Comparison of ENCODE assay signal across 10 cellular contexts in the genomic region with DNA sequence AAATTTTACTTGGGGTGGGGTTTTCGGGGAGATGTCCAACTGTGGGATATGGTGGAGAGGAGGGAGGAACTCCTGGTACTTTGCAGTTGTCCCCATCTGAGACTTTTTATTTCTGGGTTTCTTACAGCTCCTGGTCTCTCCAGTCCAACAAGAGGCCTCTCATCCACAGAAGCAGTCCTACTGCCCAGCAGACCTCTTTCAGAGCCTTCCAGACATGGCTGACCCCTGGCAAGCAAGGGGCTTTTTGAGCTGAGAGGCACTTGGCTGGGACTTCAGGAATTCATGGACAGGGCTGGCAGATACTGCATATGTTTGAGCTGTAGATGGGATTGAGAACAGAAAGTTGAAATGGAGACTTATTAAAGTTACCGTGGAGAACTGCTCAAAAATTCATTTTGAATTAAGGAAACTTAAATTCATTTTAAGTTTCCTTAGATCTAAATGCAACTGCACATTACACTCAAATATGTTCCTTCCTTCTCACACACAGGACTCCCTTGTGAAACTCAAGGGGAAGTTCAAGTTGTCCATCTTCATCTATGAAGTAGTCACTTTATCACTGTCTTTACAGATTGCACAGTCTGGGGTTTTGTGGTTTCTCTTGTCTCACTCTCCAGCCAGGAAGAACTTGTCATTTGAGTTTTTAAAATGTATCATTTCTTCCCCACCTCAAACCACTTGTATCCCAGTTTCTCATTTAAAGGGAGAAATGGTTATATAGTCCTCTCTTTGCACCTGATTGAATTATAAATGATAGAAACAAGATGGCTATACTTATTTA. TPM values are rescaled to one million over a fixed set of nuclear protein-coding genes. Genes with fewer than 3 reads are reported as not detected.
DNase-seq lines count a peak whose midpoint lies in the region; ATAC-seq and TF ChIP-seq lines count a peak whose summit lies in the region.
"Had no signal": no experiment of that assay in that cellular context is flagged by ENCODE, and none has a peak within 500 bp of the region (broad histone marks: within the 10 kb centered on the region; RNA-seq: fewer than 3 reads in every experiment).

No MANE protein-coding gene starts in this region.

- no peaks in the 10 kb centered on the region for H3K79me2 ChIP-seq in Karpas-422 (ENCODE audit: low read length)

- H3K9me2 ChIP-seq in Karpas-422 (replicated peaks; ENCODE audit: insufficient read depth, low read length): no peaks in the 10 kb centered on the region

- H3K27ac ChIP-seq in Karpas-422 (ENCODE audit: low read length): no peak overlapping the region

- H3K9ac ChIP-seq in Karpas-422 (ENCODE audit: low read length): no peak overlapping the region

- H3K27ac Mint-ChIP-seq in CD14-positive monocyte: peak overlapping the region; percentile 71 to 89 (median 85)
- H3K27ac Mint-ChIP-seq in activated naive CD8-positive, alpha-beta T cell: peak overlapping the region; percentile 36
- peak overlapping the region; percentile 22 to 90 (median 76) for H3K27ac Mint-ChIP-seq in naive thymus-derived CD8-positive, alpha-beta T cell

- H3K27me3 ChIP-seq in Karpas-422 (ENCODE audit: low read length): no peaks in the 10 kb centered on the region

- no peaks in the 10 kb centered on the region for H3K36me3 ChIP-seq in Karpas-422 (ENCODE audit: insufficient read depth, low read length)

- peaks cover 0 to 1% of the 10 kb centered on the region in 2 donors for H3K36me3 Mint-ChIP-seq in CD14-positive monocyte
- no peaks in the 10 kb centered on the region for H3K36me3 Mint-ChIP-seq in activated naive CD8-positive, alpha-beta T cell
- H3K36me3 Mint-ChIP-seq in naive thymus-derived CD8-positive, alpha-beta T cell: peaks cover 0 to 3% (median 0%) of the 10 kb centered on the region in 3 donors

- H3K27me3 Mint-ChIP-seq in CD14-positive monocyte (ENCODE audit: low read depth in 3 of 3): no peaks in the 10 kb centered on the region
- no peaks in the 10 kb centered on the region for H3K27me3 Mint-ChIP-seq in activated naive CD8-positive, alpha-beta T cell
- no peaks in the 10 kb centered on the region for H3K27me3 Mint-ChIP-seq in naive thymus-derived CD8-positive, alpha-beta T cell

- peaks cover 7% of the 10 kb centered on the region for H3K4me1 ChIP-seq in Karpas-422 (ENCODE audit: low read length)

- no peak overlapping the region for H3K4me3 ChIP-seq in Karpas-422 (ENCODE audit: low read length)

- peaks cover 39% of the 10 kb centered on the region for H3K4me1 Mint-ChIP-seq in CD14-positive monocyte
- H3K4me1 Mint-ChIP-seq in activated naive CD8-positive, alpha-beta T cell (ENCODE audit: low read depth): peaks cover 33% of the 10 kb centered on the region
- H3K4me1 Mint-ChIP-seq in naive thymus-derived CD8-positive, alpha-beta T cell: peaks cover 24 to 35% (median 34%) of the 10 kb centered on the region in 4 donors

- intact Hi-C loops in CD14-positive monocyte (cut with micrococcal nuclease): loop anchor here in 1 of 2 donors (5.0 kb wide), 1 partner anchor 44 kb away; no protein-coding TSS in a partner anchor

- no peaks in the 10 kb centered on the region for H3K9me3 Mint-ChIP-seq in CD14-positive monocyte
- no peaks in the 10 kb centered on the region for H3K9me3 Mint-ChIP-seq in activated naive CD8-positive, alpha-beta T cell (ENCODE audit: low read depth)
- H3K9me3 Mint-ChIP-seq in naive thymus-derived CD8-positive, alpha-beta T cell: no peaks in the 10 kb centered on the region

- ATAC-seq in naive thymus-derived CD8-positive, alpha-beta T cell: peak in 1 of 2 donors; percentile 28
- ATAC-seq in omental fat pad (ENCODE audit: low FRiP score): no peak

- no peaks in the 10 kb centered on the region for H4K20me1 ChIP-seq in Karpas-422 (ENCODE audit: insufficient read depth, low read depth, low read length)

- no peak for DNase-seq in CD14-positive monocyte (ENCODE audit: low spot score)
- peak; percentile 94 to 96 for DNase-seq in Kasumi-1 (lab: John Stamatoyannopoulos, UW)
- DNase-seq in naive thymus-derived CD8-positive, alpha-beta T cell: no peak
- no peak for DNase-seq in EL
- DNase-seq in Karpas-422: no peak
- DNase-seq in omental fat pad (ENCODE audit: low spot score): no peak
- no peak for DNase-seq in NK-92 (lab: John Stamatoyannopoulos, UW; ENCODE audit: unreplicated experiment)
- DNase-seq: NCI-H1694 treated with DMSO at 0.1 percent for 48 hours had no signal

- no peaks in the 10 kb centered on the region for H3K9me3 ChIP-seq in Karpas-422 (ENCODE audit: low read length)

- POLR2A ChIA-PET in naive thymus-derived CD8-positive, alpha-beta T cell (lab: Charles Lee): interaction anchor here (0.6 to 4.1 kb wide), 9 partner anchors 20 to 227 kb away, joined by 3 to 28 read pairs (median 4); a partner anchor contains a TSS

- no peak overlapping the region for H3K4me2 ChIP-seq in Karpas-422 (ENCODE audit: low read depth, low read length, poor library complexity, severe bottlenecking)

- H2AFZ ChIP-seq in Karpas-422 (ENCODE audit: low read length): no peak overlapping the region

- H3K4me3 Mint-ChIP-seq in CD14-positive monocyte: no peak overlapping the region
- peak overlapping the region; percentile 70 for H3K4me3 Mint-ChIP-seq in activated naive CD8-positive, alpha-beta T cell
- H3K4me3 Mint-ChIP-seq in naive thymus-derived CD8-positive, alpha-beta T cell: peak overlapping the region in 9 of 10 donors; percentile 43 to 87 (median 77)

- TF ChIP-seq CTCF in CD14-positive monocyte (IDR thresholded peaks at IDR 0.05): no peak
- TF ChIP-seq CTCF in omental fat pad (IDR thresholded peaks at IDR 0.05): no peak

RNA-seq across cellular contexts. Expression of a gene that starts 40.7 kb away (rescaled TPM):
- not detected for polyA plus RNA-seq in CD14-positive monocyte
- total RNA-seq in naive thymus-derived CD8-positive, alpha-beta T cell: under 1 TPM in 1 of 2 experiments, not detected in 1; 0.22 TPM
- polyA plus RNA-seq in naive thymus-derived CD8-positive, alpha-beta T cell: not detected
- not detected in 2 replicates for total RNA-seq in Karpas-422 (2014; rRNA removed; shearing (Covaris generic); ENCODE audit: low replicate concordance)
- total RNA-seq in omental fat pad: not detected
- total RNA-seq: myocyte had no signal

RNA-seq across cellular contexts. Expression of a gene that starts 56.6 kb away (rescaled TPM):
- 10 to 100 TPM; 70.6 to 93.7 TPM for polyA plus RNA-seq in CD14-positive monocyte
- total RNA-seq in naive thymus-derived CD8-positive, alpha-beta T cell: 100 to 1,000 TPM; 103 to 107 TPM
- polyA plus RNA-seq in naive thymus-derived CD8-positive, alpha-beta T cell: 10 to 100 TPM; 50.1 to 53.1 (median 52.0) TPM
- total RNA-seq in Karpas-422 (2014; rRNA removed; shearing (Covaris generic); ENCODE audit: low replicate concordance): 59.3 and 85.0 TPM in 2 replicates
- total RNA-seq in omental fat pad: 100 to 1,000 TPM; 111 to 174 (median 148) TPM

Comparison
In these comparisons a context has a peak if more than half of its experiments do, and no peak if none do; other contexts are left out.
1. DNase-seq: peak in Kasumi-1 (2 of 2); none in CD14-positive monocyte (single experiment), naive thymus-derived CD8-positive, alpha-beta T cell (0 of 10), EL (single experiment), Karpas-422 (single experiment), omental fat pad (single experiment) and NK-92 (single experiment).
2. H3K4me3 Mint-ChIP-seq: peak in activated naive CD8-positive, alpha-beta T cell (single experiment) and naive thymus-derived CD8-positive, alpha-beta T cell (9 of 10); none in CD14-positive monocyte (0 of 2).
3. Peak in every context shown above with its lines, with median percentiles within 50 percentile points of each other: H3K27ac Mint-ChIP-seq.